ENCODE assay signal across 14 cellular contexts in the genomic region with DNA sequence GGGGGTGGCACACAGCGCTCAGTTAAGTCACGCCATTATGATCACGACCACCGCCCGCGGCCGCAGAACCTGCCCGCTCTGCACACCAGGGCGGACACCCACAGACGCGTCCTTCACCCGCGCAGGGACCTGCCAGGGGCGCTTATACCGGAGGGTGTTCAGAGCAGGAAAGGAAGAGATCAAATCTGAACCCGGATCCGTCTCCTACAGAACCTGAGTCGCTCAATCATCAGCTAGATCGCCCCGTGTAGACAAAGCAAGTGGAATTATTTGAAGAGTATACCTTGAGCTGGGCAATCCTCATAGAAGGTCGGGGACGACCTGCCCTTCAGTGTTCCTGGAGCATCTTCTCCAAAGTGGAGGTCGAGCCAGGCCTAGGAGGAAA. TPM values are rescaled to one million over a fixed set of nuclear protein-coding genes. Genes with fewer than 3 reads are reported as not detected.
DNase-seq lines count a peak whose midpoint lies in the region; ATAC-seq and TF ChIP-seq lines count a peak whose summit lies in the region.
"Had no signal": no experiment of that assay in that cellular context is flagged by ENCODE, and none has a peak within 500 bp of the region (broad histone marks: within the 10 kb centered on the region; RNA-seq: fewer than 3 reads in every experiment).

No MANE protein-coding gene starts in this region.

- POLR2A ChIA-PET in CD4-positive, alpha-beta T cell (lab: Charles Lee) = interaction anchor here (1.0 to 2.6 kb wide), 4 partner anchors 8 to 16 kb away, joined by 3 to 22 read pairs (median 5); no protein-coding TSS in a partner anchor

- no peak for ATAC-seq in CD4-positive, alpha-beta T cell (ENCODE audit: poor library complexity)
- ATAC-seq in central memory CD8-positive, alpha-beta T cell (replicated peaks; ENCODE audit: extremely low read depth, poor library complexity, severe bottlenecking) = no peak

- peaks cover 41% of the 10 kb centered on the region for H3K4me1 Mint-ChIP-seq in CD4-positive, alpha-beta T cell (ENCODE audit: low read depth)
- peaks cover 20 to 24% (median 20%) of the 10 kb centered on the region in 3 donors for H3K4me1 Mint-ChIP-seq in IgD-negative memory B cell
- peaks cover 36% of the 10 kb centered on the region for H3K4me1 Mint-ChIP-seq in central memory CD8-positive, alpha-beta T cell

- H3K4me3 ChIP-seq in neutrophil (ENCODE audit: low read depth in 1 of 2, low read length in 1 of 2) = peak overlapping the region; percentile 44 to 56
- H3K4me3 ChIP-seq: SJSA1 had no signal

- H3K36me3 ChIP-seq in neutrophil = no peaks in the 10 kb centered on the region
- H3K36me3 ChIP-seq: SJSA1 had no signal

- H3K27me3 Mint-ChIP-seq in CD4-positive, alpha-beta T cell = no peaks in the 10 kb centered on the region
- H3K27me3 Mint-ChIP-seq in IgD-negative memory B cell = no peaks in the 10 kb centered on the region
- H3K27me3 Mint-ChIP-seq in central memory CD8-positive, alpha-beta T cell = no peaks in the 10 kb centered on the region
- H3K27me3 Mint-ChIP-seq: progenitor cell of endocrine pancreas had no signal

- H3K4me1 ChIP-seq in neutrophil (ENCODE audit: control insufficient read depth in 1 of 2, insufficient read depth in 1 of 2, low read depth in 1 of 2, low read length in 1 of 2) = peaks cover 37 to 38% of the 10 kb centered on the region in 2 experiments

- peak overlapping the region; percentile 68 for H3K27ac ChIP-seq in CD4-positive, alpha-beta T cell (ENCODE audit: low read depth, low read length)
- H3K27ac ChIP-seq in neutrophil = peak overlapping the region; percentile 85
- H3K27ac ChIP-seq: SJSA1 had no signal

- CTCF ChIA-PET in CD4-positive, alpha-beta T cell (lab: Charles Lee) = no interaction called here

- H3K4me3 Mint-ChIP-seq in CD4-positive, alpha-beta T cell = peak overlapping the region; percentile 86
- peak overlapping the region; percentile 18 to 66 (median 53) for H3K4me3 Mint-ChIP-seq in IgD-negative memory B cell
- H3K4me3 Mint-ChIP-seq in central memory CD8-positive, alpha-beta T cell = peak overlapping the region; percentile 78

- H3K27me3 ChIP-seq in CD4-positive, alpha-beta T cell (ENCODE audit: control insufficient read depth, insufficient read depth, low read length) = no peaks in the 10 kb centered on the region
- no peaks in the 10 kb centered on the region for H3K27me3 ChIP-seq in neutrophil
- H3K27me3 ChIP-seq: SJSA1 had no signal

- peak overlapping the region; percentile 94 for H3K27ac Mint-ChIP-seq in CD4-positive, alpha-beta T cell
- peak overlapping the region; percentile 31 to 92 (median 57) for H3K27ac Mint-ChIP-seq in IgD-negative memory B cell
- peak overlapping the region; percentile 49 for H3K27ac Mint-ChIP-seq in central memory CD8-positive, alpha-beta T cell (ENCODE audit: low read depth)

- intact Hi-C loops in CD4-positive, alpha-beta T cell (cut with DNase I, micrococcal nuclease) = loop anchor here in 1 of 2 experiments (2.0 to 5.0 kb wide), 2 partner anchors 15 to 99 kb away; no protein-coding TSS in a partner anchor

- H3K9me3 ChIP-seq in CD4-positive, alpha-beta T cell (ENCODE audit: control insufficient read depth, low read length) = no peaks in the 10 kb centered on the region
- H3K9me3 ChIP-seq in neutrophil = no peaks in the 10 kb centered on the region
- H3K9me3 ChIP-seq: SJSA1 had no signal

- peaks cover 17% of the 10 kb centered on the region for H3K36me3 Mint-ChIP-seq in CD4-positive, alpha-beta T cell (ENCODE audit: low read depth)
- H3K36me3 Mint-ChIP-seq in IgD-negative memory B cell = no peaks in the 10 kb centered on the region
- peaks cover 17% of the 10 kb centered on the region for H3K36me3 Mint-ChIP-seq in central memory CD8-positive, alpha-beta T cell (ENCODE audit: insufficient read depth)

- H3K9me3 Mint-ChIP-seq in CD4-positive, alpha-beta T cell = no peaks in the 10 kb centered on the region
- H3K9me3 Mint-ChIP-seq in IgD-negative memory B cell = no peaks in the 10 kb centered on the region
- H3K9me3 Mint-ChIP-seq in central memory CD8-positive, alpha-beta T cell = no peaks in the 10 kb centered on the region

- DNase-seq in CD4-positive, alpha-beta T cell = peak in 1 of 10 experiments; percentile 32
- no peak for DNase-seq in central memory CD8-positive, alpha-beta T cell (ENCODE audit: low spot score in 2 of 2)
- no peak for DNase-seq in glomerular visceral epithelial cell (ENCODE audit: extremely low spot score)
- DNase-seq in NCI-H345 treated with DMSO at 0.1 percent for 48 hours (lab: John Stamatoyannopoulos, UW; ENCODE audit: unreplicated experiment) = no peak
- no peak for DNase-seq in SIG-M5 treated with dmso at 0.1 percent for 504 hours (lab: John Stamatoyannopoulos, UW; ENCODE audit: unreplicated experiment)
- no peak for DNase-seq in LoVo (ENCODE audit: low spot score)
- DNase-seq: COR-L47, Karpas-422, mammary epithelial cell, NCI-H1930 had no signal

- TF ChIP-seq CTCF in CD4-positive, alpha-beta T cell (IDR thresholded peaks at IDR 0.05) = no peak
- no peak for TF ChIP-seq CTCF in neutrophil (IDR thresholded peaks at IDR 0.05)

RNA-seq across cellular contexts. Expression of a gene that starts 14.4 kb away (rescaled TPM):
- 10 to 100 TPM; 83.5 to 87.4 TPM for total RNA-seq in CD4-positive, alpha-beta T cell
- 29.9 TPM for polyA plus RNA-seq in IgD-negative memory B cell
